In the genomic region with DNA sequence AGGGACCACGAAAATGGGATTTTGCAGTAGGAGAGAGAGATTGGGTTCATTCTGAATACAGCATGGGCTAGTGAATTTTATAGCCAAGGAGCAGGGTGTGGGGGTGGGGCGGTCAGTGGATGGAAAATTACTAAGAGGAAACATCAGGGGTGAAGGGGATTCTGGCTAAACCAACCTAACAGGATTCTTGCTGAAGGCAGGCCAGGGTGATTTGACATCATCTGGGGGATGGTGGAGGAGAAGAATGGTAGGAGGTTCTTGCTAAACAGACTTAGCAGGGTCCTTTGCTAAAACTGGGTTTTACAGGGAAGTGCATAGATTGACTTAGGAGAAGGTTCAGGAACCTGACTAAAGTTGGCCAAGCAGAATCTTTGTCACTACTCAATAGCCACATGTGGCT, we compare ENCODE assay signal across 27 cellular contexts.
"Had no signal": no experiment of that assay in that cellular context is flagged by ENCODE, and none has a peak within 500 bp of the region (broad histone marks: within the 10 kb centered on the region; RNA-seq: fewer than 3 reads in every experiment).

No MANE protein-coding gene starts in this region.

- FAIRE-seq: keratinocyte had no signal

- H3K27ac Mint-ChIP-seq: natural killer cell; stimulated activated naive B cell treated with anti-CD40 and anti-IgM and Interleukin-4, amounts not matched to agents 10 μg/mL and 1 μg/mL and 100 μg/mL, for 72 hours; stimulated activated naive CD8-positive, alpha-beta T cell treated with anti-CD3 and anti-CD28 coated beads, Interleukin-15, Interleukin-2, amounts not matched to agents 100 ng/mL and 50 ng/mL, for 24 hours had no signal

- H3K4me3 ChIP-seq: dorsolateral prefrontal cortex, gastroesophageal sphincter, heart left ventricle, hepatocyte, left lung, ovary, right lobe of liver, thoracic aorta, tibial nerve, upper lobe of right lung, uterus had no signal

- H2AFZ ChIP-seq: hepatocyte had no signal

- H3K4me3 Mint-ChIP-seq: natural killer cell; stimulated activated naive B cell treated with anti-CD40 and anti-IgM and Interleukin-4, amounts not matched to agents 10 μg/mL and 1 μg/mL and 100 μg/mL, for 72 hours; stimulated activated naive CD8-positive, alpha-beta T cell treated with anti-CD3 and anti-CD28 coated beads, Interleukin-15, Interleukin-2, amounts not matched to agents 100 ng/mL and 50 ng/mL, for 24 hours had no signal

- H3K4me1 ChIP-seq: foreskin keratinocyte, gastroesophageal sphincter, heart left ventricle, left lung, right lobe of liver, tibial nerve, upper lobe of right lung, uterus had no signal

- H3K36me3 Mint-ChIP-seq: natural killer cell had no signal

- H3K79me2 ChIP-seq: hepatocyte had no signal

- H3K9me3 Mint-ChIP-seq: natural killer cell; stimulated activated naive CD8-positive, alpha-beta T cell treated with anti-CD3 and anti-CD28 coated beads, Interleukin-15, Interleukin-2, amounts not matched to agents 100 ng/mL and 50 ng/mL, for 24 hours had no signal

- DNase-seq: cerebellar nuclear complex; dorsolateral prefrontal cortex; effector CD4-positive, alpha-beta T cell; foreskin keratinocyte; heart left ventricle; left lung; mesenchymal stem cell; natural killer cell; occipital lobe; ovary; posterior cingulate gyrus; retina; right lobe of liver; small intestine; stimulated activated CD4-positive, alpha-beta T cell treated with anti-CD3 and anti-CD28 coated beads, Interleukin-15, amount 100 ng/mL, for 24 hours; stimulated activated CD4-positive, alpha-beta T cell treated with anti-CD3 and anti-CD28 coated beads, Interleukin-2, amount 100 ng/mL, for 48 hours; stimulated activated naive B cell treated with anti-CD40 and anti-IgM and Interleukin-4, amounts not matched to agents 10 μg/mL and 1 μg/mL and 100 μg/mL, for 72 hours; upper lobe of right lung; uterus had no signal

- H3K4me2 ChIP-seq: hepatocyte had no signal

- H3K9me3 ChIP-seq: gastroesophageal sphincter, heart left ventricle, left lung, ovary, right lobe of liver, thoracic aorta, tibial nerve, upper lobe of right lung, uterus had no signal

- H3K27me3 ChIP-seq: foreskin keratinocyte, gastroesophageal sphincter, hepatocyte, ovary, right lobe of liver, tibial nerve, upper lobe of right lung, uterus had no signal

- H3K4me1 Mint-ChIP-seq: natural killer cell; stimulated activated naive B cell treated with anti-CD40 and anti-IgM and Interleukin-4, amounts not matched to agents 10 μg/mL and 1 μg/mL and 100 μg/mL, for 72 hours had no signal

- H3K27ac ChIP-seq: dorsolateral prefrontal cortex, epithelial cell of prostate, foreskin keratinocyte, gastroesophageal sphincter, heart left ventricle, hepatocyte, left lung, ovary, right lobe of liver, thoracic aorta, tibial nerve, upper lobe of right lung, uterus had no signal

- ATAC-seq: esophagus mucosa; foreskin keratinocyte; gastroesophageal sphincter; heart left ventricle; left lung; natural killer cell; right lobe of liver; stimulated activated naive B cell treated with anti-CD40 and anti-IgM and Interleukin-4, amounts not matched to agents 10 μg/mL and 1 μg/mL and 100 μg/mL, for 72 hours; upper lobe of right lung had no signal

- H3K36me3 ChIP-seq: gastroesophageal sphincter, heart left ventricle, left lung, ovary, right lobe of liver, thoracic aorta, tibial nerve, upper lobe of right lung, uterus had no signal
